Comparison of ENCODE assay signal across 8 cellular contexts in genomic region chr2:219279916-219280516, GRCh38. TPM values are rescaled to one million over a fixed set of nuclear protein-coding genes. Genes with fewer than 3 reads are reported as not detected.
A peak's percentile ranks its signal among the peaks of the same experiment; 100 is the strongest.
DNase-seq lines count a peak whose midpoint lies in the region; ATAC-seq and TF ChIP-seq lines count a peak whose summit lies in the region.

No MANE protein-coding gene starts in this region.

- no peaks in the 10 kb centered on the region for H3K27me3 ChIP-seq in A673 (replicated peaks; ENCODE audit: insufficient read depth, low read depth, low read length, poor library complexity)
- no peaks in the 10 kb centered on the region for H3K27me3 ChIP-seq in HL-60 (ENCODE audit: insufficient read depth, poor library complexity, severe bottlenecking)
- H3K27me3 ChIP-seq in muscle layer of colon (ENCODE audit: control insufficient read depth in 1 of 2, insufficient read depth in 2 of 2, low read length in 2 of 2): no peaks in the 10 kb centered on the region

- TF ChIP-seq CTCF in A673 (conservative IDR thresholded peaks at IDR 0.05; ENCODE audit: low read depth, low read length) (no peak), HL-60 (IDR thresholded peaks at IDR 0.05; ENCODE audit: insufficient read depth, low read length) (no peak)

- ATAC-seq in GM19467 (IDR thresholded peaks at IDR 0.05; ENCODE audit: unreplicated experiment) (no peak), HG03097 (IDR thresholded peaks at IDR 0.05; ENCODE audit: low FRiP score, unreplicated experiment) (no peak)

- no peak for DNase-seq in A673 (ENCODE audit: low spot score)
- no peak for DNase-seq in HL-60 (ENCODE audit: low read depth in 1 of 2, low spot score in 1 of 2)
- DNase-seq in caudate nucleus (lab: John Stamatoyannopoulos, UW): peak in 7 of 61 donors; percentile 30 to 64 (median 37)
- no peak for DNase-seq in SKM-1 treated with dmso at 0.1 percent for 144 hours (lab: John Stamatoyannopoulos, UW; ENCODE audit: unreplicated experiment)
- DNase-seq in midbrain (lab: John Stamatoyannopoulos, UW): no peak

- H3K36me3 ChIP-seq in A673 (ENCODE audit: insufficient read depth, low read length, poor library complexity, severe bottlenecking) (peaks cover 2% of the 10 kb centered on the region), muscle layer of colon (ENCODE audit: insufficient read depth, low read length) (peaks cover 48% of the 10 kb centered on the region)

- intact Hi-C loops in A673 (cut with micrococcal nuclease; ENCODE audit: unreplicated experiment): loop anchor here (5.0 kb wide), 1 partner anchor 118 kb away; the partner anchor contains the start of gene NHEJ1

- H3K4me1 ChIP-seq in A673 (ENCODE audit: insufficient read depth, low read length, poor library complexity, severe bottlenecking) (peaks cover 20% of the 10 kb centered on the region), muscle layer of colon (ENCODE audit: insufficient read depth, low read length) (peaks cover 28% of the 10 kb centered on the region)

- no TSS peak for BruUV-seq in A673 (replicated peaks; lab: Mats Ljungman, UMichigan)

- CTCF ChIA-PET in A673 (lab: Charles Lee): interaction anchor here (3.4 kb wide), 1 partner anchor 15 kb away, joined by 22 read pairs; no protein-coding TSS in a partner anchor

- H3K9me3 ChIP-seq in A673 (ENCODE audit: low read depth, low read length, poor library complexity, severe bottlenecking) (no peaks in the 10 kb centered on the region), muscle layer of colon (ENCODE audit: low read length) (no peaks in the 10 kb centered on the region)

- POLR2A ChIA-PET in A673 (lab: Charles Lee; ENCODE audit: low non-redundant PET): no interaction called here

- H3K9ac ChIP-seq in muscle layer of colon (ENCODE audit: low read length): peak overlapping the region; percentile 85

- H3K4me3 ChIP-seq in A673 (ENCODE audit: low read depth, low read length, poor library complexity, severe bottlenecking) (peak overlapping the region; percentile 58), HL-60 (replicated peaks; ENCODE audit: insufficient read depth, low read length) (peak overlapping the region; percentile 47), muscle layer of colon (ENCODE audit: low read depth in 1 of 2, low read length in 2 of 2) (peak overlapping the region; percentile 59 to 96)

- peak overlapping the region; percentile 90 for H3K27ac ChIP-seq in A673 (ENCODE audit: low read depth, low read length, poor library complexity, severe bottlenecking)
- peak overlapping the region; percentile 64; the same call in 1 of the 2 replicates for H3K27ac ChIP-seq in HL-60 (replicated peaks)
- H3K27ac ChIP-seq in caudate nucleus (ENCODE audit: low read depth, low read length): peak overlapping the region; percentile 100
- peak overlapping the region; percentile 67 for H3K27ac ChIP-seq in muscle layer of colon (ENCODE audit: low read depth, low read length)

RNA-seq across cellular contexts. Expression of gene DNAJB2, which starts 0.8 kb away (rescaled TPM):
- 24.4 and 24.6 TPM in 2 replicates for total RNA-seq in A673 (2021)

RNA-seq across cellular contexts. Expression of gene TUBA4A, which starts 26.3 kb away (rescaled TPM):
- 62.9 and 68.0 TPM in 2 replicates for total RNA-seq in A673 (2021)

RNA-seq across cellular contexts. Expression of gene TUBA4B, which starts 27.0 kb away (rescaled TPM):
- not detected in 2 replicates for total RNA-seq in A673 (2021)

RNA-seq across cellular contexts. Expression of gene PTPRN, which starts 29.2 kb away (rescaled TPM):
- 0.30 TPM in 1 of 2 replicates, not detected in the other for total RNA-seq in A673 (2021)

RNA-seq across cellular contexts. Expression of gene STK16, which starts 34.7 kb away (rescaled TPM):
- total RNA-seq in A673 (2021): 22.0 and 27.6 TPM in 2 replicates
